In the genomic region with DNA sequence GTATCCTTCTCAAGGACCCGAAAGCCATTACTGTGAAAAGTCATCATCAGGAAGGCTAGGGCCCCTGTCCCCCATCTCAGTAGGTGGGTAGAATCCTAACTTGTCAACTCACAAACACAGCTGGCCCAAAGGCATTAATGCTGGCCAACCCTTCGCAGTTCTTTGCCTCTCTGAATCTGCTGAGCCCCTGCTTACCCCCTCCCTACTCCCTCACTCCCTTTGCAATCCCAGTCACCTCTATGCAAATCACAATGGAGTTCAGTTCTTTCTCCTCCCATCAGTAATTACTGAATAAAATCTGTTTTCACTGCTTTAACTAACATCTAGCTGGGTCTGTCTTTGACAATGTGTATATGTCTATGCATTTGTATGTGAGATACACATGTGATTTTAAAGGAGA, we compare ENCODE assay signal across 1 cellular context.
TF ChIP-seq lines count a peak whose summit lies in the region.

No MANE protein-coding gene starts in this region.

TF ChIP-seq in GM23338, 12 proteins besides CTCF, POLR2A, EP300 and RAD21 (continued from another document):
- no peak for TF ChIP-seq ETS1 (IDR thresholded peaks at IDR 0.05)
- TF ChIP-seq ZNF114 (CRISPR knock-in tag; IDR thresholded peaks at IDR 0.05), result no peak
- TF ChIP-seq STAT1 (IDR thresholded peaks at IDR 0.05; ENCODE audit: unreplicated experiment), result no peak
- no peak for TF ChIP-seq POLR2AphosphoS5 (IDR thresholded peaks at IDR 0.05; ENCODE audit: low read depth)
- TF ChIP-seq CREB1 (CRISPR knock-in tag; IDR thresholded peaks at IDR 0.05; ENCODE audit: low read depth), result no peak
- TF ChIP-seq EZH2 (IDR thresholded peaks at IDR 0.05; ENCODE audit: low read depth, unreplicated experiment), result no peak
- TF ChIP-seq, protein P1, sequence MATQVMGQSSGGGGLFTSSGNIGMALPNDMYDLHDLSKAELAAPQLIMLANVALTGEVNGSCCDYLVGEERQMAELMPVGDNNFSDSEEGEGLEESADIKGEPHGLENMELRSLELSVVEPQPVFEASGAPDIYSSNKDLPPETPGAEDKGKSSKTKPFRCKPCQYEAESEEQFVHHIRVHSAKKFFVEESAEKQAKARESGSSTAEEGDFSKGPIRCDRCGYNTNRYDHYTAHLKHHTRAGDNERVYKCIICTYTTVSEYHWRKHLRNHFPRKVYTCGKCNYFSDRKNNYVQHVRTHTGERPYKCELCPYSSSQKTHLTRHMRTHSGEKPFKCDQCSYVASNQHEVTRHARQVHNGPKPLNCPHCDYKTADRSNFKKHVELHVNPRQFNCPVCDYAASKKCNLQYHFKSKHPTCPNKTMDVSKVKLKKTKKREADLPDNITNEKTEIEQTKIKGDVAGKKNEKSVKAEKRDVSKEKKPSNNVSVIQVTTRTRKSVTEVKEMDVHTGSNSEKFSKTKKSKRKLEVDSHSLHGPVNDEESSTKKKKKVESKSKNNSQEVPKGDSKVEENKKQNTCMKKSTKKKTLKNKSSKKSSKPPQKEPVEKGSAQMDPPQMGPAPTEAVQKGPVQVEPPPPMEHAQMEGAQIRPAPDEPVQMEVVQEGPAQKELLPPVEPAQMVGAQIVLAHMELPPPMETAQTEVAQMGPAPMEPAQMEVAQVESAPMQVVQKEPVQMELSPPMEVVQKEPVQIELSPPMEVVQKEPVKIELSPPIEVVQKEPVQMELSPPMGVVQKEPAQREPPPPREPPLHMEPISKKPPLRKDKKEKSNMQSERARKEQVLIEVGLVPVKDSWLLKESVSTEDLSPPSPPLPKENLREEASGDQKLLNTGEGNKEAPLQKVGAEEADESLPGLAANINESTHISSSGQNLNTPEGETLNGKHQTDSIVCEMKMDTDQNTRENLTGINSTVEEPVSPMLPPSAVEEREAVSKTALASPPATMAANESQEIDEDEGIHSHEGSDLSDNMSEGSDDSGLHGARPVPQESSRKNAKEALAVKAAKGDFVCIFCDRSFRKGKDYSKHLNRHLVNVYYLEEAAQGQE (IDR thresholded peaks at IDR 0.05; ENCODE audit: unreplicated experiment), result no peak
- TF ChIP-seq NANOG (IDR thresholded peaks at IDR 0.05; ENCODE audit: borderline replicate concordance), result no peak
